20 cellular contexts compared by ENCODE assay signal in genomic region chr6:164034602-164035140, GRCh38.
"Had no signal": no experiment of that assay in that cellular context is flagged by ENCODE, and none has a peak within 500 bp of the region (broad histone marks: within the 10 kb centered on the region; RNA-seq: fewer than 3 reads in every experiment).

No MANE protein-coding gene starts in this region.

- H3K4me3 Mint-ChIP-seq: activated CD4-positive, alpha-beta memory T cell treated with anti-CD3 and anti-CD28 coated beads, Interleukin-2, amount 10 ng/mL, durations not matched to agents 7 days and 5 days; activated naive CD8-positive, alpha-beta T cell treated with anti-CD3 and anti-CD28 coated beads, Interleukin-2, amount 10 ng/mL, durations not matched to agents 7 days and 5 days; central memory CD8-positive, alpha-beta T cell; endodermal cell; mesothelial cell of epicardium; natural killer cell treated with Interleukin-12 subunit alpha and Interleukin-12 subunit beta and Interleukin-15 and Interleukin-18, amount 100 ng/mL, for 72 hours had no signal

- ATAC-seq: left lung; natural killer cell treated with Interleukin-12 subunit alpha and Interleukin-12 subunit beta and Interleukin-15 and Interleukin-18, amount 100 ng/mL, for 72 hours; stimulated activated naive CD8-positive, alpha-beta T cell treated with anti-CD3 and anti-CD28 coated beads, Interleukin-15, Interleukin-2, amounts not matched to agents 100 U/mL and 50 U/mL, for 24 hours had no signal

- H3K36me3 Mint-ChIP-seq: activated naive CD8-positive, alpha-beta T cell treated with anti-CD3 and anti-CD28 coated beads, Interleukin-2, amount 10 ng/mL, durations not matched to agents 7 days and 5 days; mesothelial cell of epicardium; natural killer cell treated with Interleukin-12 subunit alpha and Interleukin-12 subunit beta and Interleukin-15 and Interleukin-18, amount 100 ng/mL, for 72 hours had no signal

- H3K4me3 ChIP-seq: colonic mucosa, left lung, tibial artery, uterus had no signal

- H3K4me1 ChIP-seq: colonic mucosa, left lung, tibial artery, uterus had no signal

- H3K9me3 ChIP-seq: colonic mucosa, left lung, tibial artery, uterus had no signal

- H3K9me3 Mint-ChIP-seq: activated CD4-positive, alpha-beta memory T cell treated with anti-CD3 and anti-CD28 coated beads, Interleukin-2, amount 10 ng/mL, durations not matched to agents 7 days and 5 days; activated T-helper 2 cell treated with anti-CD3 and anti-CD28 coated beads, Interferon-gamma antibody, Interleukin-2, Interleukin-4, amounts not matched to agents 10 μg/mL and 5 μg/mL and 100 μg/mL, durations not matched to agents 14 hours and 24 hours and 36 hours; endodermal cell; natural killer cell treated with Interleukin-12 subunit alpha and Interleukin-12 subunit beta and Interleukin-15 and Interleukin-18, amount 100 ng/mL, for 72 hours had no signal

- H3K27ac ChIP-seq: colonic mucosa, epithelial cell of prostate, left lung, tibial artery, uterus had no signal

- H3K27me3 ChIP-seq: colonic mucosa, left lung, tibial artery, uterus had no signal

- H3K36me3 ChIP-seq: colonic mucosa, left lung, tibial artery, uterus had no signal

- H3K27ac Mint-ChIP-seq: activated CD4-positive, alpha-beta memory T cell treated with anti-CD3 and anti-CD28 coated beads, Interleukin-2, amount 10 ng/mL, durations not matched to agents 7 days and 5 days; activated naive CD8-positive, alpha-beta T cell treated with anti-CD3 and anti-CD28 coated beads, Interleukin-2, amount 10 ng/mL, durations not matched to agents 7 days and 5 days; activated T-helper 2 cell treated with anti-CD3 and anti-CD28 coated beads, Interferon-gamma antibody, Interleukin-2, Interleukin-4, amounts not matched to agents 10 μg/mL and 5 μg/mL and 100 μg/mL, durations not matched to agents 14 hours and 24 hours and 36 hours; endodermal cell; mesothelial cell of epicardium; natural killer cell treated with Interleukin-12 subunit alpha and Interleukin-12 subunit beta and Interleukin-15 and Interleukin-18, amount 100 ng/mL, for 72 hours had no signal

- H3K4me1 Mint-ChIP-seq: activated CD4-positive, alpha-beta memory T cell treated with anti-CD3 and anti-CD28 coated beads, Interleukin-2, amount 10 ng/mL, durations not matched to agents 7 days and 5 days; activated naive CD8-positive, alpha-beta T cell treated with anti-CD3 and anti-CD28 coated beads, Interleukin-2, amount 10 ng/mL, durations not matched to agents 7 days and 5 days; central memory CD8-positive, alpha-beta T cell; endodermal cell had no signal

- H3K27me3 Mint-ChIP-seq: activated CD4-positive, alpha-beta memory T cell treated with anti-CD3 and anti-CD28 coated beads, Interleukin-2, amount 10 ng/mL, durations not matched to agents 7 days and 5 days; activated naive CD8-positive, alpha-beta T cell treated with anti-CD3 and anti-CD28 coated beads, Interleukin-2, amount 10 ng/mL, durations not matched to agents 7 days and 5 days had no signal

- DNase-seq: activated CD4-positive, alpha-beta memory T cell treated with anti-CD3 and anti-CD28 coated beads, Interleukin-2, amount 10 ng/mL, durations not matched to agents 7 days and 5 days; activated CD4-positive, alpha-beta T cell treated with anti-CD3 and anti-CD28 coated beads for 48 hours; activated CD4-positive, CD25-positive, alpha-beta regulatory T cell; activated naive CD4-positive, alpha-beta T cell treated with Interleukin-2 at 50 U/mL for 16 hours; activated naive CD8-positive, alpha-beta T cell treated with anti-CD3 and anti-CD28 coated beads, Interleukin-2, amount 10 ng/mL, durations not matched to agents 7 days and 5 days; activated T-cell treated with anti-CD3 and anti-CD28 coated beads, Interleukin-2, amount 50 U/mL, for 1 hour; colonic mucosa; endodermal cell; kidney; left lung; nucleus accumbens; stimulated activated naive CD8-positive, alpha-beta T cell treated with anti-CD3 and anti-CD28 coated beads, Interleukin-15, Interleukin-2, amounts not matched to agents 100 U/mL and 50 U/mL, for 24 hours; substantia nigra; tibial artery; uterus had no signal
